Comparison of ENCODE assay signal across 1 cellular context in the genomic region with DNA sequence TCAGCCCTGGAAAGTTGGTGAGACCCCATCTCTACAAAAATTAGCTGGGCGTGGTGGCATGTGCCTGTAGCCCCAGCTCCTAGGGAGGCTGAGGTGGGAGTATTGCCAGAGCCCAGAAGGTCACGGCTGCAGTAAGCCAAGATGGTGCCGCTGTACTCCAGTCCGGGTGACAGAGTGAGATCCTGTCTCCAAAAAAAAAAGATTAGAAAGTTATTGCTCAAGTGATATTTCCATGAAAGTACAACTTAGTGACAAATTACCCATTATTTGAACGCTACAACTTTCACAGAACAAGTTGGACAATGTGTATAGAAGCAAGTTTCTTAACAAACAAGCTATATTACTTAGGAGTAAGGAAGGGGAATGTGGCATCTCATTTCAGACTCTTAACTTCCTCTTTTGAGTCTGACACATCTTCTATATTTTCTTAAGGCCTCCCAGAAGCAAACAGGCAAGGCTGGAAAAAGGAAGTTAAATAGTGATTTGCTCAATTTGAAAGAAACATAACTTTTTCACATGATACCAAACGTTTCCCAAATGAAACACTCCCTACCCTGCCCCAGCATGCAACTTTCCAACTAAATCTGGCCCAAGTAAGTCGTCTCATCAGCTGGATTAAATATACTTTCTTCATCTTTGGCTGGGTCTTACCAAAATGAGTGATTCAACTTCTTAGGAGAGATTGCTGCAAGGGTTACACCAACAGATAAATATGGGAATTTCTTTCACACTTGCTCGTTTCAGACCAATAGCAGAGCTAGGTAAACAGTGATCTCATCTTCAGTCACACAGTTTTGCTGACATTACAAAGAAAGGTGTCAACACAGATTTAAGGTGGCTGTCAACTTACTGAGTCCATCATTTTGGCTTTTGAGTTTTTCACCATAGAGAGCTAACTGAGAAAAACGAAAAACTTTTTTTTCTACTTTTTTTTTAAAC.
TF ChIP-seq lines count a peak whose summit lies in the region.

No MANE protein-coding gene starts in this region.

TF ChIP-seq in HEK293, 187 proteins besides CTCF, POLR2A, EP300 and RAD21 (continued from another document):
- TF ChIP-seq ZSCAN30 (tag by site-specific recombination; IDR thresholded peaks at IDR 0.05) (no peak), ZNF558 (tag by site-specific recombination; IDR thresholded peaks at IDR 0.05) (0 out of 2 replicates have a peak, but pooled peaks have one; percentile 17), ZNF155 (tag by site-specific recombination; IDR thresholded peaks at IDR 0.05) (no peak), GLIS2 (tag by site-specific recombination; IDR thresholded peaks at IDR 0.05) (no peak), ZNF138 (tag by site-specific recombination; IDR thresholded peaks at IDR 0.05; ENCODE audit: borderline replicate concordance) (no peak), ZBTB20 (tag by site-specific recombination; IDR thresholded peaks at IDR 0.05) (no peak), ZNF184 (tag by site-specific recombination; IDR thresholded peaks at IDR 0.05) (0 out of 2 replicates have a peak, but pooled peaks have one; percentile 3), ZFP69B (tag by site-specific recombination; IDR thresholded peaks at IDR 0.05) (no peak), ZNF48 (tag by site-specific recombination; IDR thresholded peaks at IDR 0.05) (no peak), ZNF629 (tag by site-specific recombination; IDR thresholded peaks at IDR 0.05) (peak; percentile 81)
- TF ChIP-seq, protein P1, sequence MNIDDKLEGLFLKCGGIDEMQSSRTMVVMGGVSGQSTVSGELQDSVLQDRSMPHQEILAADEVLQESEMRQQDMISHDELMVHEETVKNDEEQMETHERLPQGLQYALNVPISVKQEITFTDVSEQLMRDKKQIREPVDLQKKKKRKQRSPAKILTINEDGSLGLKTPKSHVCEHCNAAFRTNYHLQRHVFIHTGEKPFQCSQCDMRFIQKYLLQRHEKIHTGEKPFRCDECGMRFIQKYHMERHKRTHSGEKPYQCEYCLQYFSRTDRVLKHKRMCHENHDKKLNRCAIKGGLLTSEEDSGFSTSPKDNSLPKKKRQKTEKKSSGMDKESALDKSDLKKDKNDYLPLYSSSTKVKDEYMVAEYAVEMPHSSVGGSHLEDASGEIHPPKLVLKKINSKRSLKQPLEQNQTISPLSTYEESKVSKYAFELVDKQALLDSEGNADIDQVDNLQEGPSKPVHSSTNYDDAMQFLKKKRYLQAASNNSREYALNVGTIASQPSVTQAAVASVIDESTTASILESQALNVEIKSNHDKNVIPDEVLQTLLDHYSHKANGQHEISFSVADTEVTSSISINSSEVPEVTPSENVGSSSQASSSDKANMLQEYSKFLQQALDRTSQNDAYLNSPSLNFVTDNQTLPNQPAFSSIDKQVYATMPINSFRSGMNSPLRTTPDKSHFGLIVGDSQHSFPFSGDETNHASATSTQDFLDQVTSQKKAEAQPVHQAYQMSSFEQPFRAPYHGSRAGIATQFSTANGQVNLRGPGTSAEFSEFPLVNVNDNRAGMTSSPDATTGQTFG (tag by site-specific recombination; IDR thresholded peaks at IDR 0.05; ENCODE audit: borderline replicate concordance) = no peak
- TF ChIP-seq, protein P2, sequence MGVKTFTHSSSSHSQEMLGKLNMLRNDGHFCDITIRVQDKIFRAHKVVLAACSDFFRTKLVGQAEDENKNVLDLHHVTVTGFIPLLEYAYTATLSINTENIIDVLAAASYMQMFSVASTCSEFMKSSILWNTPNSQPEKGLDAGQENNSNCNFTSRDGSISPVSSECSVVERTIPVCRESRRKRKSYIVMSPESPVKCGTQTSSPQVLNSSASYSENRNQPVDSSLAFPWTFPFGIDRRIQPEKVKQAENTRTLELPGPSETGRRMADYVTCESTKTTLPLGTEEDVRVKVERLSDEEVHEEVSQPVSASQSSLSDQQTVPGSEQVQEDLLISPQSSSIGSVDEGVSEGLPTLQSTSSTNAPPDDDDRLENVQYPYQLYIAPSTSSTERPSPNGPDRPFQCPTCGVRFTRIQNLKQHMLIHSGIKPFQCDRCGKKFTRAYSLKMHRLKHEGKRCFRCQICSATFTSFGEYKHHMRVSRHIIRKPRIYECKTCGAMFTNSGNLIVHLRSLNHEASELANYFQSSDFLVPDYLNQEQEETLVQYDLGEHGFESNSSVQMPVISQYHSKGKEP (tag by site-specific recombination; IDR thresholded peaks at IDR 0.05) = no peak
- TF ChIP-seq, protein P3, sequence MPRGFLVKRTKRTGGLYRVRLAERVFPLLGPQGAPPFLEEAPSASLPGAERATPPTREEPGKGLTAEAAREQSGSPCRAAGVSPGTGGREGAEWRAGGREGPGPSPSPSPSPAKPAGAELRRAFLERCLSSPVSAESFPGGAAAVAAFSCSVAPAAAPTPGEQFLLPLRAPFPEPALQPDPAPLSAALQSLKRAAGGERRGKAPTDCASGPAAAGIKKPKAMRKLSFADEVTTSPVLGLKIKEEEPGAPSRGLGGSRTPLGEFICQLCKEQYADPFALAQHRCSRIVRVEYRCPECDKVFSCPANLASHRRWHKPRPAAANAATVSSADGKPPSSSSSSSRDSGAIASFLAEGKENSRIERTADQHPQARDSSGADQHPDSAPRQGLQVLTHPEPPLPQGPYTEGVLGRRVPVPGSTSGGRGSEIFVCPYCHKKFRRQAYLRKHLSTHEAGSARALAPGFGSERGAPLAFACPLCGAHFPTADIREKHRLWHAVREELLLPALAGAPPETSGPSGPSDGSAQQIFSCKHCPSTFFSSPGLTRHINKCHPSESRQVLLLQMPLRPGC (tag by site-specific recombination; IDR thresholded peaks at IDR 0.05) = no peak
